In genomic region chr11:77061258-77061657, GRCh38 we compare ENCODE assay signal across 8 cellular contexts. TPM values are rescaled to one million over a fixed set of nuclear protein-coding genes. Genes with fewer than 3 reads are reported as not detected.
"Had no signal": no experiment of that assay in that cellular context is flagged by ENCODE, and none has a peak within 500 bp of the region (broad histone marks: within the 10 kb centered on the region; RNA-seq: fewer than 3 reads in every experiment).

No MANE protein-coding gene starts in this region.

RNA-seq across cellular contexts. Expression of gene B3GNT6, which starts 27.1 kb away (rescaled TPM):
- total RNA-seq: activated B cell treated with CpG ODN at 0.5 μM for 24 hours; activated CD4-positive, alpha-beta memory T cell treated with anti-CD3 and anti-CD28 coated beads for 36 hours; activated naive CD4-positive, alpha-beta T cell treated with anti-CD3 and anti-CD28 coated beads for 36 hours; activated T-cell treated with anti-CD3 and anti-CD28 coated beads, Interleukin-2, amount 50 U/mL, for 4 hours; activated T-helper 1 cell treated with anti-CD3 and anti-CD28 coated beads, Interleukin-12 subunit alpha, Interleukin-12 subunit beta, Interleukin-2, Interleukin-4 antibody, amounts not matched to agents 30 ng/mL and 10 ng/mL and 1 ng/mL, durations not matched to agents 14 hours and 24 hours and 36 hours; NCI-H460 had no signal
- polyA plus RNA-seq: SK-N-SH had no signal

RNA-seq across cellular contexts. Expression of gene OMP, which starts 41.4 kb away (rescaled TPM):
- total RNA-seq: activated B cell treated with CpG ODN at 0.5 μM for 24 hours; activated CD4-positive, alpha-beta memory T cell treated with anti-CD3 and anti-CD28 coated beads for 36 hours; activated naive CD4-positive, alpha-beta T cell treated with anti-CD3 and anti-CD28 coated beads for 36 hours; activated T-cell treated with anti-CD3 and anti-CD28 coated beads, Interleukin-2, amount 50 U/mL, for 4 hours; activated T-helper 1 cell treated with anti-CD3 and anti-CD28 coated beads, Interleukin-12 subunit alpha, Interleukin-12 subunit beta, Interleukin-2, Interleukin-4 antibody, amounts not matched to agents 30 ng/mL and 10 ng/mL and 1 ng/mL, durations not matched to agents 14 hours and 24 hours and 36 hours; NCI-H460; SJSA1 had no signal
